8 cellular contexts compared by ENCODE assay signal in the genomic region with DNA sequence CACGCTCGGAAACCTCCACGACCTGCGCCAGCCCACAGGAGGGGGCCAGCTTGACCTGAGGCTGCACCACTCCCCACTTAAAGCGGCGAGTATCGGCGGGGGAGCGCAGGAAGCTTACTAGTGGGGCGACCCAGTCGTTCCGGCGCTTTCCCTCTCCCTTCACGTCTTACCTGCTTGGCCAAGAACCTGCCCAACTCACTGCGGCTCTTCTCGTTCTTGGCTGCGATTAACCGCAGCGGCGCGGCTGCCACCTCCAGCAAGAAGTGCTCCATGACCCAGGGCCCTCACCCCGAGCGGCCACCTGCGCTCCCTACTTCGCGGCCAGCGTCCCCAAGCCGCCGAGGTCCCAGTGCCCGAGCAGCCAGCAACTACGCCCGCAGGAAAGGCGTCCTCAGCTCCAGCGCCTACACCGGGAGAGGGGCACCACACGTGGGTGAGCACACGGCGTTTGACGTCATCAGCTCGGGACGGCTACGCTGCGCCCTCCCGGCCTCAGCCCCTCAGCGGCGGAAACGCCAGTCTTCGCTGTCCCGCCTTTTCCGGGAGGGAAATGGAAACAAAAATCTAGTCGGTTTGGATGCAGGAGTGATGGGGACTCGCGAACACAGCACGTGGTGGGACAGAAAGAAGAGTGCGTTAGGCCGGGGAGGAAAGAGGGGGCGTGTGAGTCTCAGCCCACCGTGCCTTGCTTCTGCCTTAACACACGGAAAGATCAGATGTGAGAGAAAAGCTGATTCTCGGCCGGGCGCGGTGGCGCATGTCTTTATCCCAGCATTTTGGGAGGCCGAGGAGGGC. TPM values are rescaled to one million over a fixed set of nuclear protein-coding genes. Genes with fewer than 3 reads are reported as not detected.
DNase-seq lines count a peak whose midpoint lies in the region; ATAC-seq, FAIRE-seq and TF ChIP-seq lines count a peak whose summit lies in the region.

A gene with protein sequence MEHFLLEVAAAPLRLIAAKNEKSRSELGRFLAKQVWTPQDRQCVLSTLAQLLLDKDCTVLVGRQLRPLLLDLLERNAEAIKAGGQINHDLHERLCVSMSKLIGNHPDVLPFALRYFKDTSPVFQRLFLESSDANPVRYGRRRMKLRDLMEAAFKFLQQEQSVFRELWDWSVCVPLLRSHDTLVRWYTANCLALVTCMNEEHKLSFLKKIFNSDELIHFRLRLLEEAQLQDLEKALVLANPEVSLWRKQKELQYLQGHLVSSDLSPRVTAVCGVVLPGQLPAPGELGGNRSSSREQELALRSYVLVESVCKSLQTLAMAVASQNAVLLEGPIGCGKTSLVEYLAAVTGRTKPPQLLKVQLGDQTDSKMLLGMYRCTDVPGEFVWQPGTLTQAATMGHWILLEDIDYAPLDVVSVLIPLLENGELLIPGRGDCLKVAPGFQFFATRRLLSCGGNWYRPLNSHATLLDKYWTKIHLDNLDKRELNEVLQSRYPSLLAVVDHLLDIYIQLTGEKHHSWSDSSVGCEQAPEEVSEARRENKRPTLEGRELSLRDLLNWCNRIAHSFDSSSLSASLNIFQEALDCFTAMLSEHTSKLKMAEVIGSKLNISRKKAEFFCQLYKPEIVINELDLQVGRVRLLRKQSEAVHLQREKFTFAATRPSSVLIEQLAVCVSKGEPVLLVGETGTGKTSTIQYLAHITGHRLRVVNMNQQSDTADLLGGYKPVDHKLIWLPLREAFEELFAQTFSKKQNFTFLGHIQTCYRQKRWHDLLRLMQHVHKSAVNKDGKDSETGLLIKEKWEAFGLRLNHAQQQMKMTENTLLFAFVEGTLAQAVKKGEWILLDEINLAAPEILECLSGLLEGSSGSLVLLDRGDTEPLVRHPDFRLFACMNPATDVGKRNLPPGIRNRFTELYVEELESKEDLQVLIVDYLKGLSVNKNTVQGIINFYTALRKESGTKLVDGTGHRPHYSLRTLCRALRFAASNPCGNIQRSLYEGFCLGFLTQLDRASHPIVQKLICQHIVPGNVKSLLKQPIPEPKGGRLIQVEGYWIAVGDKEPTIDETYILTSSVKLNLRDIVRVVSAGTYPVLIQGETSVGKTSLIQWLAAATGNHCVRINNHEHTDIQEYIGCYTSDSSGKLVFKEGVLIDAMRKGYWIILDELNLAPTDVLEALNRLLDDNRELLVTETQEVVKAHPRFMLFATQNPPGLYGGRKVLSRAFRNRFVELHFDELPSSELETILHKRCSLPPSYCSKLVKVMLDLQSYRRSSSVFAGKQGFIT (N-terminal part only) (minus strand): TSS at position 459 of the 795 bp plus-strand sequence. CDS start 187 bp downstream, at position 272.

- H3K4me1 ChIP-seq in trophoblast cell (ENCODE audit: control insufficient read depth in 1 of 2, insufficient read depth in 2 of 2, low read length in 2 of 2) (peaks cover 0 to 8% of the 10 kb centered on the region in 2 experiments), transverse colon (peaks cover 6 to 25% (median 14%) of the 10 kb centered on the region in 4 donors)

- peak within 1 kb of the TSS; percentile 63 for H4K91ac ChIP-seq in trophoblast cell (ENCODE audit: low read depth, low read length)

- peak within 1 kb of the TSS; percentile 93 to 96 (median 95) for H3K4me3 Mint-ChIP-seq in T-cell

- WGBS in adipose tissue, 3 donors, result 0% methylated on average over 65 of the region's 65 CpGs
- no CpG with 5 or more reads among the region's 65 CpGs for WGBS in trophoblast cell (ENCODE audit: extremely low coverage, insufficient coverage, insufficient read length)
- 0% methylated on average over 60 of the region's 65 CpGs; no CpG with 5 or more reads in 1 of the 2 donors for WGBS in transverse colon (ENCODE audit: low coverage in 1 of 2), 2 donors

- POLR2A ChIA-PET in T-cell (lab: Charles Lee), result interaction anchor here (0.5 to 2.5 kb wide), 7 partner anchors 10 to 768 kb away, joined by 3 to 24 read pairs (median 5); a partner anchor contains a TSS

- H3K4me2 ChIP-seq in trophoblast cell (ENCODE audit: low read length), result peak within 1 kb of the TSS; percentile 99

- H2BK120ac ChIP-seq in trophoblast cell (ENCODE audit: insufficient read depth, low read length, poor library complexity), result no peak within 1 kb of the TSS

- no peak for TF ChIP-seq EP300 in transverse colon (IDR thresholded peaks at IDR 0.05; ENCODE audit: low read depth)

- peak within 1 kb of the TSS; percentile 93 to 97 for H3K27ac Mint-ChIP-seq in T-cell

- peak within 1 kb of the TSS; percentile 95 for H4K12ac ChIP-seq in trophoblast cell (ENCODE audit: low read depth, low read length)

- CTCF ChIA-PET in T-cell (lab: Charles Lee), result interaction anchor here (0.6 to 2.4 kb wide), 10 partner anchors 9 to 768 kb away, joined by 3 to 21 read pairs (median 4); a partner anchor contains a TSS

- no peaks in the 10 kb centered on the region for H3K27me3 Mint-ChIP-seq in T-cell

- peak within 1 kb of the TSS; percentile 63 for H3K14ac ChIP-seq in trophoblast cell (ENCODE audit: low read length)

- H3K4ac ChIP-seq in trophoblast cell (ENCODE audit: low read depth, low read length), result peak within 1 kb of the TSS; percentile 56

- peak within 1 kb of the TSS; percentile 46 for H3K27ac ChIP-seq in adipose tissue (ENCODE audit: low read depth, low read length)
- peak within 1 kb of the TSS; percentile 43 for H3K27ac ChIP-seq in trophoblast cell (ENCODE audit: low read depth, low read length)
- H3K27ac ChIP-seq in transverse colon, result peak within 1 kb of the TSS; percentile 90 to 96 (median 92)

- in situ Hi-C loops in transverse colon (cut with MboI; ENCODE audit: low pct_ligation_motif_present in 1 of 4, low pct_unique_long_range_greater_than_20kb in 1 of 4, low sequenced_read_pairs in 3 of 4), result no loop called here

- H2AK5ac ChIP-seq in trophoblast cell (ENCODE audit: low read length), result no peak within 1 kb of the TSS

- H2BK5ac ChIP-seq in trophoblast cell (ENCODE audit: low read depth, low read length, poor library complexity), result peak within 1 kb of the TSS; percentile 38

- peak; percentile 80 for DNase-seq in GM12891 (ENCODE audit: insufficient read length, low spot score)
- peak; percentile 61 for DNase-seq in NCI-H1436 treated with DMSO at 0.1 percent for 48 hours (lab: John Stamatoyannopoulos, UW)
- peak; percentile 71 to 90 (median 82) for DNase-seq in T-cell
- DNase-seq in cardiac septum (ENCODE audit: low spot score), result peak; percentile 94
- peak; percentile 92 to 97 for DNase-seq in trophoblast cell
- peak; percentile 93 for DNase-seq in transverse colon

- peaks cover 36 to 42% (median 40%) of the 10 kb centered on the region in 3 donors for H3K4me1 Mint-ChIP-seq in T-cell

- no peak within 1 kb of the TSS for H3K23ac ChIP-seq in trophoblast cell (ENCODE audit: low read length)

- H3K4me3 ChIP-seq in trophoblast cell (ENCODE audit: low read depth, low read length) (peak within 1 kb of the TSS; percentile 99), transverse colon (peak within 1 kb of the TSS; percentile 51 to 89 (median 86))

- peaks cover 13% of the 10 kb centered on the region for H3K79me2 ChIP-seq in trophoblast cell (ENCODE audit: control insufficient read depth, insufficient read depth, low read length, poor library complexity)

- H3K18ac ChIP-seq in trophoblast cell (ENCODE audit: low read length), result peak within 1 kb of the TSS; percentile 54

- H3K9ac ChIP-seq in trophoblast cell (ENCODE audit: low read length), result peak within 1 kb of the TSS; percentile 81

- TF ChIP-seq POLR2A in GM12891 (IDR thresholded peaks at IDR 0.05; ENCODE audit: low read depth, low read length), result peak; percentile 75
- TF ChIP-seq POLR2A in transverse colon (IDR thresholded peaks at IDR 0.05), result peak; percentile 71

- peak; percentile 93 for ATAC-seq in HG02840 (IDR thresholded peaks at IDR 0.05; ENCODE audit: low FRiP score, unreplicated experiment)
- peak; percentile 95 to 97 (median 96) for ATAC-seq in T-cell (replicated peaks in 1 of 4)

- peak within 1 kb of the TSS; percentile 87 for H2AFZ ChIP-seq in trophoblast cell (ENCODE audit: insufficient read depth, low read length, poor library complexity)

- intact Hi-C loops in cardiac septum (cut with DNase I) (no loop called here), transverse colon (cut with DNase I; ENCODE audit: low total_unique reads) (no loop called here)

- peak in 2 of 5 experiments; percentile 3 to 6 for TF ChIP-seq CTCF in transverse colon (IDR thresholded peaks at IDR 0.05)

- no peaks in the 10 kb centered on the region for H3K27me3 ChIP-seq in trophoblast cell (ENCODE audit: insufficient read depth, low read length)
- H3K27me3 ChIP-seq in transverse colon, result no peaks in the 10 kb centered on the region

- peaks cover 4% of the 10 kb centered on the region for H3K79me1 ChIP-seq in trophoblast cell (ENCODE audit: low read length)

- H4K8ac ChIP-seq in trophoblast cell (ENCODE audit: low read depth, low read length), result peak within 1 kb of the TSS; percentile 96

- peak; percentile 100 for FAIRE-seq in GM12891 (lab: Jason Lieb, UNC)

- peaks cover 3% of the 10 kb centered on the region for H3K9me3 ChIP-seq in trophoblast cell (ENCODE audit: insufficient read depth, low read depth, low read length)
- no peaks in the 10 kb centered on the region for H3K9me3 ChIP-seq in transverse colon

- no peak within 1 kb of the TSS for H2BK12ac ChIP-seq in trophoblast cell (ENCODE audit: low read length)

- H3K36me3 Mint-ChIP-seq in T-cell, result no peaks in the 10 kb centered on the region

- H3K36me3 ChIP-seq in trophoblast cell (ENCODE audit: control insufficient read depth in 1 of 2, insufficient read depth in 2 of 2, low read length in 2 of 2) (no peaks in the 10 kb centered on the region), transverse colon (no peaks in the 10 kb centered on the region)

- no peaks in the 10 kb centered on the region for H3K9me3 Mint-ChIP-seq in T-cell

TF ChIP-seq in GM12891, 5 proteins besides CTCF, POLR2A, EP300 and RAD21:
- TF ChIP-seq POLR2AphosphoS5 (IDR thresholded peaks at IDR 0.05; ENCODE audit: low read depth, low read length) (peak; percentile 83), TAF1 (IDR thresholded peaks at IDR 0.05; ENCODE audit: low read depth, low read length) (peak; percentile 78), SPI1 (IDR thresholded peaks at IDR 0.05; ENCODE audit: low read depth, low read length) (no peak), PAX5 (IDR thresholded peaks at IDR 0.05; ENCODE audit: insufficient read depth, low read length, severe bottlenecking) (peak; percentile 43), POU2F2 (IDR thresholded peaks at IDR 0.05; ENCODE audit: low read depth, low read length) (peak; percentile 26; the same call in 1 of the 2 replicates)

RNA-seq across cellular contexts. Expression of the gene that starts here (rescaled TPM):
- polyA plus RNA-seq in GM12891 (2012; ENCODE audit: low read depth, missing spikeins), result 15.5 TPM
- total RNA-seq in T-cell, result 10 to 100 TPM; 56.0 to 64.9 (median 60.8) TPM
- polyA plus RNA-seq in adipose tissue, result 10 to 100 TPM in 1 of 3 donors, 1 to 10 TPM in 2; 5.8 to 13.7 (median 8.9) TPM
- 21.1 TPM for total RNA-seq in cardiac septum
- polyA plus RNA-seq in trophoblast cell (2013), result 8.5 and 9.0 TPM in 2 replicates
- 10 to 100 TPM; 16.8 to 30.8 (median 24.0) TPM for total RNA-seq in transverse colon

Comparison
In these comparisons a context has a peak if more than half of its experiments do, and no peak if none do; other contexts are left out.
1. Peak in every context shown above with its lines: DNase-seq, ATAC-seq, H3K4me3 ChIP-seq and H3K27ac ChIP-seq.